ENCODE assay signal across 11 cellular contexts in genomic region chr15:68511073-68511991, GRCh38.
A peak's percentile ranks its signal among the peaks of the same experiment; 100 is the strongest.
DNase-seq lines count a peak whose midpoint lies in the region; ATAC-seq and TF ChIP-seq lines count a peak whose summit lies in the region.
"Had no signal": no experiment of that assay in that cellular context is flagged by ENCODE, and none has a peak within 500 bp of the region (broad histone marks: within the 10 kb centered on the region; RNA-seq: fewer than 3 reads in every experiment).

No MANE protein-coding gene starts in this region.

- POLR2A ChIA-PET in AG04450 (lab: Yijun Ruan, JAX), result interaction anchor here (0.5 to 1.0 kb wide), 3 partner anchors 13 to 26 kb away, joined by 3 read pairs; no protein-coding TSS in a partner anchor
- POLR2A ChIA-PET in activated CD4-positive, alpha-beta memory T cell treated with anti-CD3 and anti-CD28 coated beads for 36 hours (lab: Charles Lee), result no interaction called here
- POLR2A ChIA-PET in CD4-positive, alpha-beta T cell (lab: Charles Lee), result no interaction called here

- no peaks in the 10 kb centered on the region for H3K4me1 Mint-ChIP-seq in activated CD4-positive, alpha-beta memory T cell treated with anti-CD3 and anti-CD28 coated beads for 36 hours (ENCODE audit: low read depth)
- H3K4me1 Mint-ChIP-seq in CD4-positive, alpha-beta T cell (ENCODE audit: low read depth), result no peaks in the 10 kb centered on the region
- H3K4me1 Mint-ChIP-seq: activated naive CD8-positive, alpha-beta T cell treated with anti-CD3 and anti-CD28 coated beads for 36 hours had no signal

- CTCF ChIA-PET in AG04450 (lab: Charles Lee), result interaction anchor here (0.6 kb wide), 1 partner anchor 257 kb away, joined by 4 read pairs; no protein-coding TSS in a partner anchor
- CTCF ChIA-PET in activated CD4-positive, alpha-beta memory T cell treated with anti-CD3 and anti-CD28 coated beads for 36 hours (lab: Charles Lee), result no interaction called here
- CTCF ChIA-PET in CD4-positive, alpha-beta T cell (lab: Charles Lee), result no interaction called here

- DNase-seq in AG04450 (ENCODE audit: low read depth, low spot score) (no peak), RPMI7951 (ENCODE audit: low read depth) (peak; percentile 97), fibroblast of peridontal ligament (ENCODE audit: extremely low read depth) (peak; percentile 75), omental fat pad (ENCODE audit: low spot score) (no peak), NCI-H2029 treated with DMSO at 0.1 percent for 48 hours (lab: John Stamatoyannopoulos, UW) (no peak)
- no peak for DNase-seq in activated CD4-positive, alpha-beta memory T cell treated with anti-CD3 and anti-CD28 coated beads for 36 hours
- DNase-seq in CD4-positive, alpha-beta T cell, result no peak
- DNase-seq: ACHN; activated naive CD8-positive, alpha-beta T cell treated with anti-CD3 and anti-CD28 coated beads for 36 hours had no signal

- H3K27me3 Mint-ChIP-seq in activated CD4-positive, alpha-beta memory T cell treated with anti-CD3 and anti-CD28 coated beads for 36 hours, result peaks cover 14% of the 10 kb centered on the region
- H3K27me3 Mint-ChIP-seq in CD4-positive, alpha-beta T cell, result no peaks in the 10 kb centered on the region
- H3K27me3 Mint-ChIP-seq: activated naive CD8-positive, alpha-beta T cell treated with anti-CD3 and anti-CD28 coated beads for 36 hours had no signal

- peaks cover 5% of the 10 kb centered on the region for H3K27me3 ChIP-seq in AG04450 (ENCODE audit: control insufficient read depth, insufficient read depth, low read length)
- peaks cover 8% of the 10 kb centered on the region for H3K27me3 ChIP-seq in CD4-positive, alpha-beta T cell (ENCODE audit: control insufficient read depth, insufficient read depth, low read length)

- H3K4me3 Mint-ChIP-seq in activated CD4-positive, alpha-beta memory T cell treated with anti-CD3 and anti-CD28 coated beads for 36 hours, result no peak overlapping the region
- H3K4me3 Mint-ChIP-seq in CD4-positive, alpha-beta T cell, result no peak overlapping the region
- H3K4me3 Mint-ChIP-seq: activated naive CD8-positive, alpha-beta T cell treated with anti-CD3 and anti-CD28 coated beads for 36 hours had no signal

- no peaks in the 10 kb centered on the region for H3K9me3 ChIP-seq in AG04450 (ENCODE audit: control insufficient read depth, insufficient read depth, low read length)
- H3K9me3 ChIP-seq in CD4-positive, alpha-beta T cell (ENCODE audit: control insufficient read depth, low read length), result no peaks in the 10 kb centered on the region

- no peak overlapping the region for H3K27ac Mint-ChIP-seq in activated CD4-positive, alpha-beta memory T cell treated with anti-CD3 and anti-CD28 coated beads for 36 hours
- H3K27ac Mint-ChIP-seq in CD4-positive, alpha-beta T cell, result no peak overlapping the region
- H3K27ac Mint-ChIP-seq: activated naive CD8-positive, alpha-beta T cell treated with anti-CD3 and anti-CD28 coated beads for 36 hours had no signal

- H3K4me3 ChIP-seq in AG04450 (ENCODE audit: low read depth, low read length), result no peak overlapping the region

- H3K27ac ChIP-seq in AG04450 (ENCODE audit: low read depth, low read length), result peak overlapping the region; percentile 3
- H3K27ac ChIP-seq in CD4-positive, alpha-beta T cell (ENCODE audit: low read depth, low read length), result no peak overlapping the region
- H3K27ac ChIP-seq: VCaP had no signal

- no peaks in the 10 kb centered on the region for H3K36me3 Mint-ChIP-seq in activated CD4-positive, alpha-beta memory T cell treated with anti-CD3 and anti-CD28 coated beads for 36 hours
- H3K36me3 Mint-ChIP-seq in CD4-positive, alpha-beta T cell (ENCODE audit: low read depth), result no peaks in the 10 kb centered on the region
- H3K36me3 Mint-ChIP-seq: activated naive CD8-positive, alpha-beta T cell treated with anti-CD3 and anti-CD28 coated beads for 36 hours had no signal

- TF ChIP-seq CTCF in AG04450 (IDR thresholded peaks at IDR 0.05; ENCODE audit: low read depth, low read length) (no peak), omental fat pad (IDR thresholded peaks at IDR 0.05) (no peak)
- no peak for TF ChIP-seq CTCF in CD4-positive, alpha-beta T cell (IDR thresholded peaks at IDR 0.05)

- H3K9me3 Mint-ChIP-seq in activated CD4-positive, alpha-beta memory T cell treated with anti-CD3 and anti-CD28 coated beads for 36 hours, result peaks cover 8% of the 10 kb centered on the region
- peaks cover 2% of the 10 kb centered on the region for H3K9me3 Mint-ChIP-seq in CD4-positive, alpha-beta T cell

- ATAC-seq in omental fat pad (ENCODE audit: low FRiP score), result peak; percentile 29
- no peak for ATAC-seq in GM18907 (IDR thresholded peaks at IDR 0.05; ENCODE audit: unreplicated experiment)
- ATAC-seq in CD4-positive, alpha-beta T cell (ENCODE audit: poor library complexity), result no peak

- intact Hi-C loops in activated CD4-positive, alpha-beta memory T cell treated with anti-CD3 and anti-CD28 coated beads for 36 hours (cut with micrococcal nuclease), result no loop called here
- intact Hi-C loops in CD4-positive, alpha-beta T cell (cut with DNase I, micrococcal nuclease), result no loop called here

Comparison
In these comparisons a context has a peak if more than half of its experiments do, and no peak if none do; other contexts are left out.
1. DNase-seq: peak in RPMI7951 (single experiment) and fibroblast of peridontal ligament (single experiment); none in AG04450 (single experiment), omental fat pad (single experiment), activated CD4-positive, alpha-beta memory T cell treated with anti-CD3 and anti-CD28 coated beads for 36 hours (single experiment), NCI-H2029 treated with DMSO at 0.1 percent for 48 hours (single experiment) and CD4-positive, alpha-beta T cell (0 of 10).